9 cellular contexts compared by ENCODE assay signal in the genomic region with DNA sequence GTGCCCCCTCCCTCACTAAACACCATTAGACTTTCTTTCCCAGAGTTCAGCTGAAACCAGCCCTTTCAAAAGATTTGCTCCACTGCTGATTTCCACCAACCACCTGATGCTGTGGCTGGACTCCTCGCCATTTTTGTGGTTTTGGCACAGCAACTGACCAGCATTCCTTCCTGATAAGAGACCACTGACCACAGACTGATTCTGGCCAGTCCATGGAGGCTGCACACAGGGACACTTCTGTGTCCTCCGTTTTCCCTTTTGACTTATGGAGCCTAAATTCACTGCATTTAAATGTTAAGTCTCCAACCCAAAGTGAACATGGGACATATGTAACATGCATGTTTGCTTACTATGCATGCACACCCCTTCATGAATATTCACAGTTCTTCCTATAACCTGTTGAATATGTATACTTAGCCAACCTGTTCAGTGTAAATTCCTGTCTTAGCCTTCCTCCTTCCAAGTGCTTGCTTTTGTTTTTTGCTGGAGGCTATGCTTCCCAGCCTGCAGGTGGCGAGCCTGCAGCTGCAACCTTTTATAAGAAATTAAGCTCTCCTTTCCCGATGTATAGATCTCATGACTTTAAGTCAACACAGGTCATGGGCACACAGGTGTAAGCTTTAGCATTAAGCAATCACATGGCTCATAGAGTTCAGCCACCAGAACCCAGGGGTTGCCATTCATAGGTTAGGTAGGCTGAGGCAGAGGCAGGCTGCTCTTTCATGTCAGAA.
DNase-seq lines count a peak whose midpoint lies in the region; ATAC-seq and TF ChIP-seq lines count a peak whose summit lies in the region.
"Had no signal": no experiment of that assay in that cellular context is flagged by ENCODE, and none has a peak within 500 bp of the region (broad histone marks: within the 10 kb centered on the region; RNA-seq: fewer than 3 reads in every experiment).

No MANE protein-coding gene starts in this region.

- H3K9ac ChIP-seq in colonic mucosa (ENCODE audit: low read depth in 2 of 2, low read length in 2 of 2) = no peak overlapping the region

- H3K27me3 ChIP-seq in left lung (peaks cover 0 to 12% of the 10 kb centered on the region in 2 donors), colonic mucosa (no peaks in the 10 kb centered on the region)

- H3K4me3 Mint-ChIP-seq in Calu3 (ENCODE audit: low read depth, unreplicated experiment) = no peak overlapping the region

- H3K36me3 ChIP-seq in left lung (no peaks in the 10 kb centered on the region), colonic mucosa (no peaks in the 10 kb centered on the region)
- H3K36me3 ChIP-seq: thoracic aorta had no signal

- ATAC-seq in left lung (peak; percentile 77), GM21367 (IDR thresholded peaks at IDR 0.05; ENCODE audit: unreplicated experiment) (no peak), sciatic nerve (no peak)

- peak overlapping the region; percentile 54 for H3K27ac Mint-ChIP-seq in Calu3 (ENCODE audit: unreplicated experiment)

- H3K27ac ChIP-seq in left lung (no peak overlapping the region), colonic mucosa (no peak overlapping the region)
- H3K27ac ChIP-seq: thoracic aorta had no signal

- H3K27me3 Mint-ChIP-seq in Calu3 (ENCODE audit: unreplicated experiment) = peaks cover 24% of the 10 kb centered on the region

- peaks cover 0 to 16% of the 10 kb centered on the region in 2 donors for H3K4me1 ChIP-seq in left lung
- H3K4me1 ChIP-seq in colonic mucosa = no peaks in the 10 kb centered on the region

- H3K4me3 ChIP-seq in left lung (no peak overlapping the region), colonic mucosa (no peak overlapping the region)
- H3K4me3 ChIP-seq: thoracic aorta had no signal

- peaks cover 8% of the 10 kb centered on the region for H3K36me3 Mint-ChIP-seq in Calu3 (ENCODE audit: insufficient read depth, unreplicated experiment)

- intact Hi-C loops in Calu3 (cut with micrococcal nuclease; ENCODE audit: unreplicated experiment) (loop anchor here (1.0 kb wide), 1 partner anchor 36 kb away; no protein-coding TSS in a partner anchor), left lung (cut with DNase I) (no loop called here), sciatic nerve (cut with DNase I) (loop anchor here (10.0 kb wide), 1 partner anchor 1312 kb away; no protein-coding TSS in a partner anchor), colonic mucosa (cut with DNase I) (no loop called here)

- BruUV-seq in Calu3 (replicated peaks; lab: Mats Ljungman, UMichigan) = no TSS peak

- TF ChIP-seq CTCF in Calu3 (IDR thresholded peaks at IDR 0.05; ENCODE audit: unreplicated experiment) (no peak), left lung (IDR thresholded peaks at IDR 0.05) (no peak), colonic mucosa (IDR thresholded peaks at IDR 0.05) (no peak)

- DNase-seq in Calu3 (peak; percentile 63), Kasumi-1 (lab: John Stamatoyannopoulos, UW) (peak; percentile 23 to 41), amniotic epithelial cell (ENCODE audit: low read depth) (peak; percentile 87), left lung (no peak), NCI-H2196 treated with DMSO at 0.1 percent for 48 hours (lab: John Stamatoyannopoulos, UW; ENCODE audit: unreplicated experiment) (no peak), sciatic nerve (ENCODE audit: low spot score) (no peak), colonic mucosa (no peak)

- no peaks in the 10 kb centered on the region for H3K9me3 Mint-ChIP-seq in Calu3 (ENCODE audit: low read depth, unreplicated experiment)

- peaks cover 39% of the 10 kb centered on the region for H3K4me1 Mint-ChIP-seq in Calu3 (ENCODE audit: low read depth, unreplicated experiment)

- no peaks in the 10 kb centered on the region for H3K9me3 ChIP-seq in left lung
- H3K9me3 ChIP-seq in colonic mucosa = no peaks in the 10 kb centered on the region
- H3K9me3 ChIP-seq: thoracic aorta had no signal

- CTCF ChIA-PET in Calu3 (lab: Charles Lee) = interaction anchor here (0.6 to 1.0 kb wide), 2 partner anchors 37 to 363 kb away, joined by 3 to 6 read pairs; no protein-coding TSS in a partner anchor

Comparison
In these comparisons a context has a peak if more than half of its experiments do, and no peak if none do; other contexts are left out.
1. DNase-seq: peak in Calu3 (single experiment), Kasumi-1 (2 of 2) and amniotic epithelial cell (single experiment); none in left lung (0 of 2), NCI-H2196 treated with DMSO at 0.1 percent for 48 hours (single experiment), sciatic nerve (single experiment) and colonic mucosa (single experiment).
2. intact Hi-C loops: an anchor here in Calu3 (1.0 kb wide) and sciatic nerve (10.0 kb wide); none called in left lung and colonic mucosa.